26 cellular contexts compared by ENCODE assay signal in the genomic region with DNA sequence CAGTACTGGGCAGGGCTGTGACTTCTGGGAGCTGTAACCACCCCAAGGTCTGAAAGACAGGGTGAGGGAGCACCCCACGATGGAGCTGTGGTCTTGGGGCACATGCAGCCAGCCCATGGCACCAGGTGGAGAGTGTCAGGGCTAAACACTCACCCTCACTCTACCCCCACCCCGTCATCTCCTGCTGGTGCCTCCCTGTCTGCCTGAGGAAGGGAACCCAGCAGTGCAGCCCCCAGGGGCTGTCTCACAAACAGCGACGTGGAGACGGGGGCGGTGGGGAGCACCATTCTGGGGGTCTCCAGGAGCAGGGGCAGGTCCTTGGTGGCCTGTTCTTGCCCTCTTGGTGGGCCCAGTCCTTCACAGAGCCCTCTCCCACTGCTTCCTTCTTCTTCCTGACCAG.
DNase-seq lines count a peak whose midpoint lies in the region; ATAC-seq and TF ChIP-seq lines count a peak whose summit lies in the region.
"Had no signal": no experiment of that assay in that cellular context is flagged by ENCODE, and none has a peak within 500 bp of the region (broad histone marks: within the 10 kb centered on the region; RNA-seq: fewer than 3 reads in every experiment).

No MANE protein-coding gene starts in this region.

- no peak overlapping the region for H4K91ac ChIP-seq in trophoblast cell (ENCODE audit: low read depth, low read length)

- peak overlapping the region; percentile 70 for H3K27ac Mint-ChIP-seq in glutamatergic neuron (ENCODE audit: unreplicated experiment)
- H3K27ac Mint-ChIP-seq in neural progenitor cell: no peak overlapping the region
- H3K27ac Mint-ChIP-seq: B cell; CD14-positive monocyte; CD4-positive, alpha-beta memory T cell had no signal

- H3K9me3 Mint-ChIP-seq in glutamatergic neuron (ENCODE audit: unreplicated experiment) (peaks cover 9% of the 10 kb centered on the region), neural progenitor cell (no peaks in the 10 kb centered on the region)
- H3K9me3 Mint-ChIP-seq: CD4-positive, alpha-beta memory T cell; CD4-positive, CD25-positive, alpha-beta regulatory T cell; CD8-positive, alpha-beta memory T cell had no signal

- H3K79me1 ChIP-seq in trophoblast cell (ENCODE audit: low read length): peaks cover 2% of the 10 kb centered on the region

- H3K4ac ChIP-seq in trophoblast cell (ENCODE audit: low read depth, low read length): no peak overlapping the region

- no CpG with 5 or more reads among the region's 6 CpGs for WGBS in trophoblast cell (ENCODE audit: extremely low coverage, insufficient coverage, insufficient read length)

- H2AK5ac ChIP-seq in trophoblast cell (ENCODE audit: low read length): no peak overlapping the region

- H2BK5ac ChIP-seq in trophoblast cell (ENCODE audit: low read depth, low read length, poor library complexity): no peak overlapping the region

- peaks cover 7% of the 10 kb centered on the region for H3K4me1 Mint-ChIP-seq in glutamatergic neuron (ENCODE audit: low read depth, unreplicated experiment)
- H3K4me1 Mint-ChIP-seq in neural progenitor cell: peaks cover 5% of the 10 kb centered on the region
- H3K4me1 Mint-ChIP-seq: CD14-positive monocyte had no signal

- no peak overlapping the region for H2BK120ac ChIP-seq in trophoblast cell (ENCODE audit: insufficient read depth, low read length, poor library complexity)

- no peak overlapping the region for H3K23ac ChIP-seq in trophoblast cell (ENCODE audit: low read length)

- peaks cover 11% of the 10 kb centered on the region for H3K36me3 Mint-ChIP-seq in glutamatergic neuron (ENCODE audit: unreplicated experiment)
- peaks cover 9% of the 10 kb centered on the region for H3K36me3 Mint-ChIP-seq in neural progenitor cell
- H3K36me3 Mint-ChIP-seq: CD14-positive monocyte; CD4-positive, alpha-beta memory T cell; CD4-positive, CD25-positive, alpha-beta regulatory T cell; CD8-positive, alpha-beta memory T cell had no signal

- no peak overlapping the region for H3K9ac ChIP-seq in neural progenitor cell
- H3K9ac ChIP-seq in trophoblast cell (ENCODE audit: low read length): no peak overlapping the region
- H3K9ac ChIP-seq: BLaER1 treated with 17β-estradiol and CSF1 and Interleukin-3, amounts not matched to agents 10 nM and 100 nM had no signal

- no peak overlapping the region for H4K12ac ChIP-seq in trophoblast cell (ENCODE audit: low read depth, low read length)

- no peak overlapping the region for H3K4me3 Mint-ChIP-seq in glutamatergic neuron (ENCODE audit: unreplicated experiment)
- peak overlapping the region; percentile 44 for H3K4me3 Mint-ChIP-seq in neural progenitor cell
- H3K4me3 Mint-ChIP-seq: B cell; CD14-positive monocyte; CD4-positive, alpha-beta memory T cell; CD4-positive, CD25-positive, alpha-beta regulatory T cell; CD8-positive, alpha-beta memory T cell had no signal

- no peak for ATAC-seq in HG03469 (IDR thresholded peaks at IDR 0.05; ENCODE audit: unreplicated experiment)
- no peak for ATAC-seq in activated CD4-positive, CD25-positive, alpha-beta regulatory T cell treated with anti-CD3 and anti-CD28 coated beads, Interleukin-2, amount 50 U/mL, for 24 hours
- ATAC-seq: A549 had no signal

- H3K9me3 ChIP-seq in neural progenitor cell (ENCODE audit: low read depth): no peaks in the 10 kb centered on the region
- H3K9me3 ChIP-seq in trophoblast cell (ENCODE audit: insufficient read depth, low read depth, low read length): no peaks in the 10 kb centered on the region
- H3K9me3 ChIP-seq: A549; BLaER1 treated with 17β-estradiol and CSF1 and Interleukin-3, amounts not matched to agents 10 nM and 100 nM had no signal

- no peaks in the 10 kb centered on the region for H3K36me3 ChIP-seq in neural progenitor cell
- H3K36me3 ChIP-seq in trophoblast cell (ENCODE audit: control insufficient read depth in 1 of 2, insufficient read depth in 2 of 2, low read length in 2 of 2): no peaks in the 10 kb centered on the region
- H3K36me3 ChIP-seq: BLaER1 treated with 17β-estradiol and CSF1 and Interleukin-3, amounts not matched to agents 10 nM and 100 nM had no signal

- no peak for TF ChIP-seq CTCF in C4-2B (conservative IDR thresholded peaks at IDR 0.05)
- no peak for TF ChIP-seq CTCF in glutamatergic neuron (IDR thresholded peaks at IDR 0.05; ENCODE audit: partially characterized antibody, unreplicated experiment)
- TF ChIP-seq CTCF in neural progenitor cell (IDR thresholded peaks at IDR 0.05): no peak

- no peak overlapping the region for H2AFZ ChIP-seq in neural progenitor cell (replicated peaks)
- H2AFZ ChIP-seq in trophoblast cell (ENCODE audit: insufficient read depth, low read length, poor library complexity): no peak overlapping the region

- H3K27me3 Mint-ChIP-seq in glutamatergic neuron (ENCODE audit: unreplicated experiment) (peaks cover 10% of the 10 kb centered on the region), neural progenitor cell (ENCODE audit: insufficient read depth, low read depth) (peaks cover 4% of the 10 kb centered on the region)

- H3K27me3 ChIP-seq in neural progenitor cell: no peaks in the 10 kb centered on the region
- no peaks in the 10 kb centered on the region for H3K27me3 ChIP-seq in trophoblast cell (ENCODE audit: insufficient read depth, low read length)
- H3K27me3 ChIP-seq: BLaER1 treated with 17β-estradiol and CSF1 and Interleukin-3, amounts not matched to agents 10 nM and 100 nM had no signal

- no peaks in the 10 kb centered on the region for H3F3A ChIP-seq in neural progenitor cell (ENCODE audit: low read depth)

- no peak overlapping the region for H3K14ac ChIP-seq in trophoblast cell (ENCODE audit: low read length)

- H3K18ac ChIP-seq in trophoblast cell (ENCODE audit: low read length): no peak overlapping the region

- no peak overlapping the region for H4K8ac ChIP-seq in trophoblast cell (ENCODE audit: low read depth, low read length)

- no peak overlapping the region for H3K4me3 ChIP-seq in neural progenitor cell
- no peak overlapping the region for H3K4me3 ChIP-seq in trophoblast cell (ENCODE audit: low read depth, low read length)
- H3K4me3 ChIP-seq: A549; BLaER1 treated with 17β-estradiol and CSF1 and Interleukin-3, amounts not matched to agents 10 nM and 100 nM; GM12878 had no signal

- DNase-seq in glutamatergic neuron (no peak), neural progenitor cell (ENCODE audit: low spot score) (no peak), trophoblast cell (no peak), mucosa of gallbladder (ENCODE audit: low spot score) (no peak)
- no peak for DNase-seq in activated CD4-positive, alpha-beta T cell treated with anti-CD3 and anti-CD28 coated beads for 1 hour
- DNase-seq: AML-193; CD4-positive, alpha-beta memory T cell; COR-L47; DMS 273 treated with DMSO at 0.1 percent for 48 hours; DMS153; DMS53; DMS79; DND-41; EL; GDM1 had no signal

- H3K79me2 ChIP-seq in neural progenitor cell (ENCODE audit: low read depth): no peaks in the 10 kb centered on the region
- H3K79me2 ChIP-seq in trophoblast cell (ENCODE audit: control insufficient read depth, insufficient read depth, low read length, poor library complexity): no peaks in the 10 kb centered on the region

- H3K4me2 ChIP-seq in neural progenitor cell (no peak overlapping the region), trophoblast cell (ENCODE audit: low read length) (no peak overlapping the region)
- H3K4me2 ChIP-seq: A549 had no signal

- peaks cover 7% of the 10 kb centered on the region for H3K4me1 ChIP-seq in neural progenitor cell
- H3K4me1 ChIP-seq in trophoblast cell (ENCODE audit: control insufficient read depth in 1 of 2, insufficient read depth in 2 of 2, low read length in 2 of 2): peaks cover 17 to 20% of the 10 kb centered on the region in 2 experiments
- H3K4me1 ChIP-seq: A549 had no signal

- no peaks in the 10 kb centered on the region for H4K20me1 ChIP-seq in neural progenitor cell (ENCODE audit: low read depth)
- H4K20me1 ChIP-seq: BLaER1 treated with 17β-estradiol and CSF1 and Interleukin-3, amounts not matched to agents 10 nM and 100 nM had no signal

- peak overlapping the region; percentile 32; the same call in 1 of the 2 replicates for H3K27ac ChIP-seq in C4-2B
- no peak overlapping the region for H3K27ac ChIP-seq in neural progenitor cell
- H3K27ac ChIP-seq in trophoblast cell (ENCODE audit: low read depth, low read length): no peak overlapping the region
- H3K27ac ChIP-seq: 22Rv1; A549; BLaER1 treated with 17β-estradiol and CSF1 and Interleukin-3, amounts not matched to agents 10 nM and 100 nM had no signal

- H2BK12ac ChIP-seq in trophoblast cell (ENCODE audit: low read length): peak overlapping the region; percentile 10
